ENCODE assay signal across 1 cellular context in the genomic region with DNA sequence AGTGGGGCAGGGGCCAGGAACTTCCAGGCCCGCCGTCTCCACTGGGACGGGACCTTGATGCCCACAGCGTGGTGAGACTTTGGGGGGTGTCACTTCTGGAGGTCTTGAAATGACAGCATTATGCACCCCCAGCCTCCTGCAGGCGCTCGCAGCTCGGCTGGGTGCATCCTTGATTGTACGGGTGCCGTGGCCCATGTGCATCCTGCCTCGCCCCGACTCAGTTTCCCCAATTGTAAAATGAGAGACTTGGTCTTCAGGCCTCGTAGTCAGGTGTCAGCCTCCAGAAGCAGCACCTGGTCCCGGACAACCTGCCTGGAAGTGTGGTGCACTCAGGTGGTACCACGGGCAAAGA.
TF ChIP-seq lines count a peak whose summit lies in the region.

No MANE protein-coding gene starts in this region.

TF ChIP-seq in K562, 482 proteins besides CTCF, POLR2A, EP300 and RAD21:
- TF ChIP-seq HDAC1 (IDR thresholded peaks at IDR 0.05) (no peak), NR2C2 (CRISPR knock-in tag; IDR thresholded peaks at IDR 0.05) (no peak), NR2C2 (tag; IDR thresholded peaks at IDR 0.05) (no peak), ZSCAN32 (CRISPR knock-in tag; IDR thresholded peaks at IDR 0.05) (no peak), CBFB (CRISPR knock-in tag; IDR thresholded peaks at IDR 0.05) (no peak), ASH1L (IDR thresholded peaks at IDR 0.05; ENCODE audit: borderline replicate concordance, low read depth, partially characterized antibody) (no peak), EHMT2 (IDR thresholded peaks at IDR 0.05) (no peak), DNMT1 (IDR thresholded peaks at IDR 0.05) (no peak), KAT7 (CRISPR knock-in tag; IDR thresholded peaks at IDR 0.05; ENCODE audit: borderline replicate concordance) (no peak), ESRRB (CRISPR knock-in tag; IDR thresholded peaks at IDR 0.05; ENCODE audit: borderline replicate concordance) (no peak), RFX7 (CRISPR knock-in tag; IDR thresholded peaks at IDR 0.05) (no peak), TRIM24 (IDR thresholded peaks at IDR 0.05) (no peak)
- TF ChIP-seq, protein P1, sequence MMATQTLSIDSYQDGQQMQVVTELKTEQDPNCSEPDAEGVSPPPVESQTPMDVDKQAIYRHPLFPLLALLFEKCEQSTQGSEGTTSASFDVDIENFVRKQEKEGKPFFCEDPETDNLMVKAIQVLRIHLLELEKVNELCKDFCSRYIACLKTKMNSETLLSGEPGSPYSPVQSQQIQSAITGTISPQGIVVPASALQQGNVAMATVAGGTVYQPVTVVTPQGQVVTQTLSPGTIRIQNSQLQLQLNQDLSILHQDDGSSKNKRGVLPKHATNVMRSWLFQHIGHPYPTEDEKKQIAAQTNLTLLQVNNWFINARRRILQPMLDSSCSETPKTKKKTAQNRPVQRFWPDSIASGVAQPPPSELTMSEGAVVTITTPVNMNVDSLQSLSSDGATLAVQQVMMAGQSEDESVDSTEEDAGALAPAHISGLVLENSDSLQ (IDR thresholded peaks at IDR 0.05), result no peak
- TF ChIP-seq, protein P2, sequence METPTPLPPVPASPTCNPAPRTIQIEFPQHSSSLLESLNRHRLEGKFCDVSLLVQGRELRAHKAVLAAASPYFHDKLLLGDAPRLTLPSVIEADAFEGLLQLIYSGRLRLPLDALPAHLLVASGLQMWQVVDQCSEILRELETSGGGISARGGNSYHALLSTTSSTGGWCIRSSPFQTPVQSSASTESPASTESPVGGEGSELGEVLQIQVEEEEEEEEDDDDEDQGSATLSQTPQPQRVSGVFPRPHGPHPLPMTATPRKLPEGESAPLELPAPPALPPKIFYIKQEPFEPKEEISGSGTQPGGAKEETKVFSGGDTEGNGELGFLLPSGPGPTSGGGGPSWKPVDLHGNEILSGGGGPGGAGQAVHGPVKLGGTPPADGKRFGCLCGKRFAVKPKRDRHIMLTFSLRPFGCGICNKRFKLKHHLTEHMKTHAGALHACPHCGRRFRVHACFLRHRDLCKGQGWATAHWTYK (CRISPR knock-in tag; IDR thresholded peaks at IDR 0.05), result no peak
- TF ChIP-seq, protein P3, sequence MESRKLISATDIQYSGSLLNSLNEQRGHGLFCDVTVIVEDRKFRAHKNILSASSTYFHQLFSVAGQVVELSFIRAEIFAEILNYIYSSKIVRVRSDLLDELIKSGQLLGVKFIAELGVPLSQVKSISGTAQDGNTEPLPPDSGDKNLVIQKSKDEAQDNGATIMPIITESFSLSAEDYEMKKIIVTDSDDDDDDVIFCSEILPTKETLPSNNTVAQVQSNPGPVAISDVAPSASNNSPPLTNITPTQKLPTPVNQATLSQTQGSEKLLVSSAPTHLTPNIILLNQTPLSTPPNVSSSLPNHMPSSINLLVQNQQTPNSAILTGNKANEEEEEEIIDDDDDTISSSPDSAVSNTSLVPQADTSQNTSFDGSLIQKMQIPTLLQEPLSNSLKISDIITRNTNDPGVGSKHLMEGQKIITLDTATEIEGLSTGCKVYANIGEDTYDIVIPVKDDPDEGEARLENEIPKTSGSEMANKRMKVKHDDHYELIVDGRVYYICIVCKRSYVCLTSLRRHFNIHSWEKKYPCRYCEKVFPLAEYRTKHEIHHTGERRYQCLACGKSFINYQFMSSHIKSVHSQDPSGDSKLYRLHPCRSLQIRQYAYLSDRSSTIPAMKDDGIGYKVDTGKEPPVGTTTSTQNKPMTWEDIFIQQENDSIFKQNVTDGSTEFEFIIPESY (CRISPR knock-in tag; IDR thresholded peaks at IDR 0.05), result no peak
